In genomic region chr21:45618287-45618686, GRCh38 we compare ENCODE assay signal across 11 cellular contexts. TPM values are rescaled to one million over a fixed set of nuclear protein-coding genes. Genes with fewer than 3 reads are reported as not detected.
DNase-seq lines count a peak whose midpoint lies in the region; ATAC-seq, FAIRE-seq and TF ChIP-seq lines count a peak whose summit lies in the region.
"Had no signal": no experiment of that assay in that cellular context is flagged by ENCODE, and none has a peak within 500 bp of the region (broad histone marks: within the 10 kb centered on the region; RNA-seq: fewer than 3 reads in every experiment).

No MANE protein-coding gene starts in this region.

- no peak for FAIRE-seq in kidney (lab: Jason Lieb, UNC)
- FAIRE-seq: endometrium had no signal

- no peak for ATAC-seq in HG02610 (IDR thresholded peaks at IDR 0.05; ENCODE audit: unreplicated experiment)

- H3K4me2 ChIP-seq in PC-9 = no peak overlapping the region

- no TSS peak for BruUV-seq in PC-9 (replicated peaks; lab: Mats Ljungman, UMichigan)

- H3K27me3 ChIP-seq in ACC112 (ENCODE audit: insufficient read depth, low read length) (peaks cover 7% of the 10 kb centered on the region; the same call in 1 of the 2 replicates), SJCRH30 (peaks cover 9% of the 10 kb centered on the region; the same call in 1 of the 2 replicates), PC-9 (ENCODE audit: insufficient read depth, low read depth) (peaks cover 72% of the 10 kb centered on the region)

- H3K4me1 Mint-ChIP-seq in activated CD4-positive, alpha-beta memory T cell treated with anti-CD3 and anti-CD28 coated beads, Interleukin-2, amount 10 ng/mL, durations not matched to agents 7 days and 5 days = peaks cover 18% of the 10 kb centered on the region

- peak overlapping the region; percentile 16; the same call in 1 of the 2 replicates for H3K4me3 ChIP-seq in ACC112 (ENCODE audit: low read depth, low read length)
- peak overlapping the region; percentile 7; the same call in 1 of the 2 replicates for H3K4me3 ChIP-seq in SJCRH30
- H3K4me3 ChIP-seq in kidney (ENCODE audit: low read length in 2 of 2) = no peak overlapping the region
- no peak overlapping the region for H3K4me3 ChIP-seq in PC-9

- no peaks in the 10 kb centered on the region for H3K9me2 ChIP-seq in PC-9 (ENCODE audit: insufficient read depth)

- no peaks in the 10 kb centered on the region for H4K20me1 ChIP-seq in PC-9 (ENCODE audit: insufficient read depth)

- peaks cover 2% of the 10 kb centered on the region for H3K9me3 Mint-ChIP-seq in activated CD4-positive, alpha-beta memory T cell treated with anti-CD3 and anti-CD28 coated beads, Interleukin-2, amount 10 ng/mL, durations not matched to agents 7 days and 5 days
- H3K9me3 Mint-ChIP-seq: CD8-positive, alpha-beta memory T cell had no signal

- peaks cover 24% of the 10 kb centered on the region for H3K27me3 Mint-ChIP-seq in activated CD4-positive, alpha-beta memory T cell treated with anti-CD3 and anti-CD28 coated beads, Interleukin-2, amount 10 ng/mL, durations not matched to agents 7 days and 5 days

- no peaks in the 10 kb centered on the region for H3K36me3 Mint-ChIP-seq in activated CD4-positive, alpha-beta memory T cell treated with anti-CD3 and anti-CD28 coated beads, Interleukin-2, amount 10 ng/mL, durations not matched to agents 7 days and 5 days (ENCODE audit: low read depth)
- H3K36me3 Mint-ChIP-seq: CD8-positive, alpha-beta memory T cell had no signal

- H3K4me1 ChIP-seq in ACC112 (ENCODE audit: control insufficient read depth, insufficient read depth, low read length, unreplicated experiment) (peaks cover 20% of the 10 kb centered on the region), SJCRH30 (peaks cover 13% of the 10 kb centered on the region; the same call in 1 of the 2 replicates), kidney (ENCODE audit: control insufficient read depth in 1 of 2, insufficient read depth in 1 of 2, low read depth in 1 of 2, low read length in 2 of 2) (no peaks in the 10 kb centered on the region), PC-9 (replicated peaks; ENCODE audit: insufficient read depth) (no peaks in the 10 kb centered on the region)

- TF ChIP-seq CTCF in kidney (IDR thresholded peaks at IDR 0.05; ENCODE audit: borderline replicate concordance, extremely low read depth, insufficient read depth) (no peak), PC-9 (conservative IDR thresholded peaks at IDR 0.05) (no peak)

- no peak overlapping the region for H3K4me3 Mint-ChIP-seq in activated CD4-positive, alpha-beta memory T cell treated with anti-CD3 and anti-CD28 coated beads, Interleukin-2, amount 10 ng/mL, durations not matched to agents 7 days and 5 days

- intact Hi-C loops in kidney (cut with DNase I) = no loop called here
- intact Hi-C loops in PC-9 (cut with micrococcal nuclease; ENCODE audit: unreplicated experiment) = no loop called here

- H2AFZ ChIP-seq in ACC112 (ENCODE audit: low read length, unreplicated experiment) = no peak overlapping the region
- no peak overlapping the region for H2AFZ ChIP-seq in PC-9

- DNase-seq in GM04503 (ENCODE audit: low read depth) = peak; percentile 37
- DNase-seq in SJCRH30 = peak; percentile 54 to 62
- peak; percentile 73 for DNase-seq in kidney
- DNase-seq in NCI-H2196 treated with DMSO at 0.1 percent for 48 hours (lab: John Stamatoyannopoulos, UW; ENCODE audit: unreplicated experiment) = no peak
- DNase-seq in activated CD4-positive, alpha-beta memory T cell treated with anti-CD3 and anti-CD28 coated beads, Interleukin-2, amount 10 ng/mL, durations not matched to agents 7 days and 5 days = no peak
- no peak for DNase-seq in PC-9
- DNase-seq: activated gamma-delta T cell treated with Interleukin-2 at 50 U/mL for 16 hours; CD8-positive, alpha-beta memory T cell had no signal

- POLR2A ChIA-PET in activated CD4-positive, alpha-beta memory T cell treated with anti-CD3 and anti-CD28 coated beads, Interleukin-2, amount 10 ng/mL, durations not matched to agents 7 days and 5 days (lab: Charles Lee) = no interaction called here
- POLR2A ChIA-PET in PC-9 (lab: Charles Lee; ENCODE audit: unreplicated experiment) = no interaction called here

- H3K27ac ChIP-seq in ACC112 (ENCODE audit: low read depth, low read length) (peak overlapping the region; percentile 47; the same call in 1 of the 2 replicates), SJCRH30 (no peak overlapping the region), kidney (ENCODE audit: low read depth in 2 of 2, low read length in 2 of 2) (no peak overlapping the region), PC-9 (no peak overlapping the region)

- H3K27ac Mint-ChIP-seq in activated CD4-positive, alpha-beta memory T cell treated with anti-CD3 and anti-CD28 coated beads, Interleukin-2, amount 10 ng/mL, durations not matched to agents 7 days and 5 days = no peak overlapping the region

- H3K9me3 ChIP-seq in SJCRH30 (replicated peaks) (no peaks in the 10 kb centered on the region), kidney (ENCODE audit: control insufficient read depth in 1 of 2, low read length in 2 of 2) (no peaks in the 10 kb centered on the region), PC-9 (ENCODE audit: insufficient read depth, low read depth) (no peaks in the 10 kb centered on the region)

- H3K9ac ChIP-seq in kidney (ENCODE audit: low read length in 2 of 2) = no peak overlapping the region

- H3K36me3 ChIP-seq in ACC112 (ENCODE audit: insufficient read depth, low read length) = no peaks in the 10 kb centered on the region
- no peaks in the 10 kb centered on the region for H3K36me3 ChIP-seq in SJCRH30
- no peaks in the 10 kb centered on the region for H3K36me3 ChIP-seq in kidney (ENCODE audit: control insufficient read depth in 1 of 2, insufficient read depth in 2 of 2, low read length in 2 of 2)
- no peaks in the 10 kb centered on the region for H3K36me3 ChIP-seq in PC-9 (ENCODE audit: low read depth)

- H3K79me2 ChIP-seq in ACC112 (ENCODE audit: control insufficient read depth, insufficient read depth, low read length, unreplicated experiment) = no peaks in the 10 kb centered on the region
- no peaks in the 10 kb centered on the region for H3K79me2 ChIP-seq in PC-9 (ENCODE audit: low read depth)

- CTCF ChIA-PET in activated CD4-positive, alpha-beta memory T cell treated with anti-CD3 and anti-CD28 coated beads, Interleukin-2, amount 10 ng/mL, durations not matched to agents 7 days and 5 days (lab: Charles Lee) = no interaction called here
- CTCF ChIA-PET in PC-9 (lab: Charles Lee) = no interaction called here

- H3F3A ChIP-seq in PC-9 (ENCODE audit: insufficient read depth, low read depth) = no peaks in the 10 kb centered on the region

RNA-seq across cellular contexts. Expression of gene PCBP3, which starts 25.2 kb away (rescaled TPM):
- not detected in 2 replicates for total RNA-seq in SJCRH30 (2014; rRNA removed; shearing (Covaris generic))
- total RNA-seq in kidney = 5.4 TPM
- 2.3 TPM for polyA plus RNA-seq in kidney (ENCODE audit: insufficient read depth, low read depth, low replicate concordance)
- total RNA-seq in activated CD4-positive, alpha-beta memory T cell treated with anti-CD3 and anti-CD28 coated beads, Interleukin-2, amount 10 ng/mL, durations not matched to agents 7 days and 5 days = 1 to 10 TPM; 3.4 to 3.9 TPM
- 0.65 TPM in 1 of 2 replicates, not detected in the other for total RNA-seq in PC-9 (2021)

Comparison
In these comparisons a context has a peak if more than half of its experiments do, and no peak if none do; other contexts are left out.
1. H3K4me3 ChIP-seq: peak in ACC112 (single experiment) and SJCRH30 (single experiment); none in kidney (0 of 2) and PC-9 (single experiment).
2. DNase-seq: peak in GM04503 (single experiment), SJCRH30 (2 of 2) and kidney (single experiment); none in NCI-H2196 treated with DMSO at 0.1 percent for 48 hours (single experiment), activated CD4-positive, alpha-beta memory T cell treated with anti-CD3 and anti-CD28 coated beads, Interleukin-2, amount 10 ng/mL, durations not matched to agents 7 days and 5 days (single experiment) and PC-9 (0 of 2).